Comparison of ENCODE assay signal across 25 cellular contexts in genomic region chr16:78988361-78988992, GRCh38.
DNase-seq lines count a peak whose midpoint lies in the region; ATAC-seq, FAIRE-seq and TF ChIP-seq lines count a peak whose summit lies in the region.
"Had no signal": no experiment of that assay in that cellular context is flagged by ENCODE, and none has a peak within 500 bp of the region (broad histone marks: within the 10 kb centered on the region; RNA-seq: fewer than 3 reads in every experiment).

No MANE protein-coding gene starts in this region.

- no peaks in the 10 kb centered on the region for H3K9me3 ChIP-seq in mesenchymal stem cell (ENCODE audit: control insufficient read depth, low read length)
- H3K9me3 ChIP-seq: psoas muscle had no signal

- H3K79me1 ChIP-seq in mesenchymal stem cell (replicated peaks; ENCODE audit: low read length, poor library complexity, severe bottlenecking) = no peaks in the 10 kb centered on the region

- no peak overlapping the region for H2BK12ac ChIP-seq in mesenchymal stem cell (ENCODE audit: low read length in 2 of 2)

- FAIRE-seq in bronchial epithelial cell (lab: Jason Lieb, UNC) = no peak
- FAIRE-seq: HepG2, small intestine, TTC549 had no signal

- H4K8ac ChIP-seq in mesenchymal stem cell (ENCODE audit: low read length) = no peak overlapping the region

- TF ChIP-seq CTCF in bronchial epithelial cell (IDR thresholded peaks at IDR 0.05; ENCODE audit: insufficient read depth, low read length, severe bottlenecking) = no peak

- H3K27ac ChIP-seq in mesenchymal stem cell (ENCODE audit: low read length, poor library complexity, severe bottlenecking) = no peak overlapping the region
- H3K27ac ChIP-seq: 22Rv1, heart right ventricle, psoas muscle had no signal

- H2AK5ac ChIP-seq in mesenchymal stem cell (ENCODE audit: low read length, severe bottlenecking) = no peak overlapping the region

- H4K91ac ChIP-seq in mesenchymal stem cell (ENCODE audit: low read length) = no peak overlapping the region

- no peak overlapping the region for H3K9ac ChIP-seq in mesenchymal stem cell (ENCODE audit: low read length)

- no peak overlapping the region for H2BK15ac ChIP-seq in mesenchymal stem cell (ENCODE audit: low read depth, poor library complexity, severe bottlenecking)

- H3K4me3 ChIP-seq in bronchial epithelial cell (ENCODE audit: low read depth, low read length) (no peak overlapping the region), mesenchymal stem cell (ENCODE audit: insufficient read depth in 1 of 2, low read depth in 1 of 2, low read length in 2 of 2) (no peak overlapping the region)
- H3K4me3 ChIP-seq: heart right ventricle, psoas muscle had no signal

- H3K4me2 ChIP-seq in mesenchymal stem cell (ENCODE audit: low read length, poor library complexity, severe bottlenecking) = no peak overlapping the region

- H2AFZ ChIP-seq in mesenchymal stem cell (ENCODE audit: low read depth, low read length) = no peak overlapping the region

- H3K14ac ChIP-seq in mesenchymal stem cell (ENCODE audit: low read length in 2 of 2) = no peak overlapping the region

- ATAC-seq in GM18861 (IDR thresholded peaks at IDR 0.05; ENCODE audit: unreplicated experiment) (no peak), HG02798 (IDR thresholded peaks at IDR 0.05; ENCODE audit: poor library complexity, unreplicated experiment) (no peak)
- ATAC-seq: heart right ventricle, natural killer cell, psoas muscle had no signal

- no peak overlapping the region for H2BK120ac ChIP-seq in mesenchymal stem cell (ENCODE audit: low read depth, low read length)

- no peak overlapping the region for H3K23ac ChIP-seq in mesenchymal stem cell (ENCODE audit: low read length in 2 of 2)

- 70% methylated on average over 7 of the region's 9 CpGs for WGBS in mesenchymal stem cell

- H3K4me1 ChIP-seq in mesenchymal stem cell (ENCODE audit: control insufficient read depth, insufficient read depth, low read depth, low read length) = no peaks in the 10 kb centered on the region

- H3K36me3 ChIP-seq in bronchial epithelial cell (ENCODE audit: control insufficient read depth, insufficient read depth, low read length) (no peaks in the 10 kb centered on the region), mesenchymal stem cell (ENCODE audit: control insufficient read depth in 1 of 2, insufficient read depth in 2 of 2, low read depth in 1 of 2, low read length in 2 of 2) (no peaks in the 10 kb centered on the region)
- H3K36me3 ChIP-seq: heart right ventricle had no signal

- H3K4ac ChIP-seq in mesenchymal stem cell (ENCODE audit: low read depth in 1 of 2, low read length in 2 of 2) = no peak overlapping the region

- no peak overlapping the region for H3K18ac ChIP-seq in mesenchymal stem cell (ENCODE audit: low read depth in 1 of 2, low read length in 2 of 2)

- H3K27me3 ChIP-seq in bronchial epithelial cell (ENCODE audit: control insufficient read depth, insufficient read depth, low read length) (no peaks in the 10 kb centered on the region), mesenchymal stem cell (ENCODE audit: control insufficient read depth in 1 of 2, insufficient read depth in 1 of 2, low read length in 2 of 2) (no peaks in the 10 kb centered on the region)
- H3K27me3 ChIP-seq: heart right ventricle had no signal

- H2BK5ac ChIP-seq in mesenchymal stem cell (ENCODE audit: low read depth, low read length, poor library complexity, severe bottlenecking) = no peak overlapping the region

- peak; percentile 21 for DNase-seq in DMS53 (lab: John Stamatoyannopoulos, UW)
- DNase-seq in DMS53 treated with DMSO at 0.1 percent for 48 hours (lab: John Stamatoyannopoulos, UW; ENCODE audit: unreplicated experiment) = no peak
- peak; percentile 61 for DNase-seq in NCI-H146 (lab: John Stamatoyannopoulos, UW)
- DNase-seq in bronchial epithelial cell (ENCODE audit: low read depth) = peak; percentile 4
- peak; percentile 51 for DNase-seq in retina
- DNase-seq in mesenchymal stem cell = no peak
- DNase-seq: activated CD4-positive, alpha-beta T cell treated with anti-CD3 and anti-CD28 coated beads, Interleukin-2, amount 50 U/mL, for 1 hour; activated CD8-positive, alpha-beta memory T cell treated with anti-CD3 and anti-CD28 coated beads, Interleukin-2, amount 50 U/mL, for 48 hours; amygdala; DMS 273 treated with DMSO at 0.1 percent for 48 hours; effector CD8-positive, alpha-beta T cell; heart right ventricle; islet precursor cell; MM.1S; natural killer cell; NCI-H2029 treated with DMSO at 0.1 percent for 48 hours; NCI-H526; psoas muscle; small intestine; stimulated activated CD4-positive, alpha-beta T cell treated with anti-CD3 and anti-CD28 coated beads, Interleukin-4, amount 100 ng/mL, for 1 hour had no signal

Comparison
In these comparisons a context has a peak if more than half of its experiments do, and no peak if none do; other contexts are left out.
1. DNase-seq: peak in DMS53 (single experiment), NCI-H146 (single experiment), bronchial epithelial cell (single experiment) and retina (single experiment); none in DMS53 treated with DMSO at 0.1 percent for 48 hours (single experiment) and mesenchymal stem cell (single experiment).